In the genomic region with DNA sequence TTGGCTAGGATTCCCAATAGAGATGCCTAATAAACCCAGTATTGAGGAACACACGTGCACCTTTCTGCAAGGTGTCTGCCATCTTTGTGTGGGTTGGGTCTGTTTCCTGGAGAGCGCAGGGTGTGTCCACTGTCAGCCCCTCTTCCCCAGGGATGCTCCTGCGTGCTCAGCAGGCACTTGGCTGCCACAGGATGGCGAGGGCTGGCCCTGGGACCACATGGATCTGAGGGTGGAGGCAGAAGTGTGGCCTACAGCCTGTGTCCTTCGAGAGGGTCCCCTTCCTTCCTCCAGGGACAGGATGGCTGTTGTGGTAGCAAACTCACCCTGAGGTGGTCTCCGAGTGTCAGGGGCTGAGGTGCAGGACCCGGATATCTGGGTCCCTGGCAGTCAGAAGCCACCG, we compare ENCODE assay signal across 23 cellular contexts.
"Had no signal": no experiment of that assay in that cellular context is flagged by ENCODE, and none has a peak within 500 bp of the region (broad histone marks: within the 10 kb centered on the region; RNA-seq: fewer than 3 reads in every experiment).

No MANE protein-coding gene starts in this region.

- H3K9me3 ChIP-seq: gastrocnemius medialis, left ventricle myocardium inferior, lower lobe of right lung, prostate gland, right lobe of liver, suprapubic skin had no signal

- H3K9me3 Mint-ChIP-seq: memory B cell; mesothelial cell of epicardium; natural killer cell; neural crest cell; stimulated activated effector memory CD8-positive, alpha-beta T cell treated with anti-CD3 and anti-CD28 coated beads, Interleukin-12 subunit alpha, Interleukin-12 subunit beta, amount 100 ng/mL, for 72 hours had no signal

- H3K36me3 Mint-ChIP-seq: memory B cell; mesothelial cell of epicardium; natural killer cell; stimulated activated effector memory CD8-positive, alpha-beta T cell treated with anti-CD3 and anti-CD28 coated beads, Interleukin-12 subunit alpha, Interleukin-12 subunit beta, amount 100 ng/mL, for 72 hours had no signal

- H3K36me3 ChIP-seq: gastrocnemius medialis, left ventricle myocardium inferior, lower lobe of right lung, prostate gland, right lobe of liver, suprapubic skin had no signal

- H3K27ac ChIP-seq: gastrocnemius medialis, hepatocyte, left ventricle myocardium inferior, lower lobe of right lung, parathyroid adenoma, prostate gland, right lobe of liver, suprapubic skin had no signal

- H3K4me1 ChIP-seq: lower lobe of right lung, prostate gland, right lobe of liver had no signal

- H3K27ac Mint-ChIP-seq: memory B cell; mesothelial cell of epicardium; natural killer cell; stimulated activated effector memory CD8-positive, alpha-beta T cell treated with anti-CD3 and anti-CD28 coated beads, Interleukin-12 subunit alpha, Interleukin-12 subunit beta, amount 100 ng/mL, for 72 hours had no signal

- ATAC-seq: esophagus mucosa; gastrocnemius medialis; left cardiac atrium; lower lobe of right lung; right lobe of liver; stimulated activated effector memory CD8-positive, alpha-beta T cell treated with anti-CD3 and anti-CD28 coated beads, Interleukin-12 subunit alpha, Interleukin-12 subunit beta, amount 100 ng/mL, for 72 hours; stimulated activated naive CD8-positive, alpha-beta T cell treated with anti-CD3 and anti-CD28 coated beads, Interleukin-15, Interleukin-2, amounts not matched to agents 100 U/mL and 50 U/mL, for 24 hours had no signal

- H3K4me1 Mint-ChIP-seq: memory B cell; stimulated activated effector memory CD8-positive, alpha-beta T cell treated with anti-CD3 and anti-CD28 coated beads, Interleukin-12 subunit alpha, Interleukin-12 subunit beta, amount 100 ng/mL, for 72 hours had no signal

- H3K4me2 ChIP-seq: hepatocyte had no signal

- DNase-seq: cortex of kidney; effector memory CD4-positive, alpha-beta T cell; gastrocnemius medialis; kidney; left cardiac atrium; left ventricle myocardium inferior; lower lobe of right lung; natural killer cell; occipital lobe; right lobe of liver; stimulated activated CD4-positive, alpha-beta T cell treated with anti-CD3 and anti-CD28 coated beads, Interleukin-4, amount 100 ng/mL, for 1 hour; stimulated activated CD8-positive, alpha-beta memory T cell treated with anti-CD3 and anti-CD28 coated beads, Interleukin-4, amount 100 ng/mL, for 48 hours; stimulated activated naive CD8-positive, alpha-beta T cell treated with anti-CD3 and anti-CD28 coated beads, Interleukin-15, Interleukin-2, amounts not matched to agents 100 U/mL and 50 U/mL, for 24 hours; trophoblast cell had no signal

- H3K4me3 ChIP-seq: gastrocnemius medialis, hepatocyte, left ventricle myocardium inferior, lower lobe of right lung, prostate gland, right lobe of liver, suprapubic skin had no signal

- H3K27me3 ChIP-seq: gastrocnemius medialis, hepatocyte, right lobe of liver had no signal

- H3K4me3 Mint-ChIP-seq: memory B cell; mesothelial cell of epicardium; natural killer cell; neural crest cell; stimulated activated effector memory CD8-positive, alpha-beta T cell treated with anti-CD3 and anti-CD28 coated beads, Interleukin-12 subunit alpha, Interleukin-12 subunit beta, amount 100 ng/mL, for 72 hours had no signal

- H3K9ac ChIP-seq: parathyroid adenoma had no signal

- H3K27me3 Mint-ChIP-seq: memory B cell had no signal
